In genomic region chr2:165794520-165794882, GRCh38 we compare ENCODE assay signal across 8 cellular contexts. TPM values are rescaled to one million over a fixed set of nuclear protein-coding genes. Genes with fewer than 3 reads are reported as not detected.
DNase-seq lines count a peak whose midpoint lies in the region; ATAC-seq lines count a peak whose summit lies in the region.

No MANE protein-coding gene starts in this region.

- POLR2A ChIA-PET in naive thymus-derived CD8-positive, alpha-beta T cell (lab: Charles Lee), result no interaction called here

- H3K36me3 ChIP-seq in subcutaneous abdominal adipose tissue (ENCODE audit: control insufficient read depth in 5 of 5, insufficient read depth in 5 of 5, low read length in 5 of 5), result no peaks in the 10 kb centered on the region

- H3K27ac ChIP-seq in subcutaneous abdominal adipose tissue (ENCODE audit: low read depth, low read length), result no peak overlapping the region

- H3K27me3 Mint-ChIP-seq in naive thymus-derived CD8-positive, alpha-beta T cell, result peaks cover 14 to 38% (median 23%) of the 10 kb centered on the region in 5 donors

- H3K36me3 Mint-ChIP-seq in naive thymus-derived CD8-positive, alpha-beta T cell, result peaks cover 0 to 4% (median 4%) of the 10 kb centered on the region in 3 donors

- peak overlapping the region in 7 of 10 donors; percentile 44 to 95 (median 62) for H3K27ac Mint-ChIP-seq in naive thymus-derived CD8-positive, alpha-beta T cell

- ATAC-seq in GM18498 (IDR thresholded peaks at IDR 0.05; ENCODE audit: unreplicated experiment) (peak; percentile 98), HG02588 (IDR thresholded peaks at IDR 0.05; ENCODE audit: unreplicated experiment) (peak; percentile 96)
- peak; percentile 89 for ATAC-seq in naive thymus-derived CD8-positive, alpha-beta T cell

- H3K27me3 ChIP-seq in subcutaneous abdominal adipose tissue (ENCODE audit: control insufficient read depth in 5 of 5, insufficient read depth in 4 of 5, low read length in 5 of 5), result peaks cover 7 to 20% (median 10%) of the 10 kb centered on the region in 5 donors

- DNase-seq in NCI-H128 (lab: John Stamatoyannopoulos, UW; ENCODE audit: unreplicated experiment) (peak; percentile 13), fibroblast of gingiva (ENCODE audit: low read depth) (peak; percentile 27), pons (ENCODE audit: low spot score) (no peak)
- DNase-seq in activated CD8-positive, alpha-beta memory T cell treated with anti-CD3 and anti-CD28 coated beads, Interleukin-2, amount 50 U/mL, for 48 hours, result peak; percentile 80
- peak in 8 of 10 donors; percentile 2 to 64 (median 31) for DNase-seq in naive thymus-derived CD8-positive, alpha-beta T cell

- H3K9me3 Mint-ChIP-seq in naive thymus-derived CD8-positive, alpha-beta T cell, result peaks cover 0 to 2% (median 0%) of the 10 kb centered on the region in 9 donors

- H3K4me3 Mint-ChIP-seq in naive thymus-derived CD8-positive, alpha-beta T cell, result peak overlapping the region; percentile 77 to 93 (median 90)

- H3K9ac ChIP-seq in subcutaneous abdominal adipose tissue (ENCODE audit: low read length in 5 of 5), result peak overlapping the region in 1 of 5 donors; percentile 25

- peaks cover 10 to 40% (median 16%) of the 10 kb centered on the region in 4 donors for H3K4me1 Mint-ChIP-seq in naive thymus-derived CD8-positive, alpha-beta T cell

- no peaks in the 10 kb centered on the region for H3K9me3 ChIP-seq in subcutaneous abdominal adipose tissue (ENCODE audit: control insufficient read depth in 5 of 5, low read length in 5 of 5)

- H3K4me1 ChIP-seq in subcutaneous abdominal adipose tissue (ENCODE audit: control insufficient read depth in 5 of 5, insufficient read depth in 5 of 5, low read length in 5 of 5), result peaks cover 0 to 21% (median 16%) of the 10 kb centered on the region in 5 donors

- peak overlapping the region; percentile 55 to 73 (median 67) for H3K4me3 ChIP-seq in subcutaneous abdominal adipose tissue (ENCODE audit: low read depth in 1 of 5, low read length in 5 of 5)

RNA-seq across cellular contexts. Expression of gene GALNT3, which starts 0.5 kb away (rescaled TPM):
- total RNA-seq in naive thymus-derived CD8-positive, alpha-beta T cell, result 1 to 10 TPM; 2.0 to 3.2 TPM
- polyA plus RNA-seq in naive thymus-derived CD8-positive, alpha-beta T cell, result 1 to 10 TPM in 1 of 3 donors, under 1 TPM in 1, not detected in 1; 0.25 to 1.1 TPM
